In the genomic region with DNA sequence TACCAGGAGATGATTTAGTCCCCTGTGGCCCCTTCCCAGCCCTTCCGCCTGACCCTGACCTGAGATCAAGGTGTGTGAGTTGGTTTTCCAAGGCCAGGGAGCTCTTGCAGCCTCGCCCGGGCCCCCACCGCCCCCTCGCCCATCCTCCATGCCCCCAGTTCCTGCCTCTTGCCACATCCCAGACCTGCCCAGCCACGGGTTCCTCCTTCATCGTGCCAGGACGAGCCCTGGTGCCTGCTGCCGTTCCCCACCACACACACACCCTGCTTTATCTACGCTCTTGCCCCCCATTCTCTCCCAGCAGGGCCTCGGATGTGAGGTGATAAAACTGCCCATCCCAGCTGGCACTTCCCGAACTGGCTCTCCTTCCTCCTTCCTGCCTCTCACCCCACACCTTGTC, we compare ENCODE assay signal across 1 cellular context.
TF ChIP-seq lines count a peak whose summit lies in the region.

No MANE protein-coding gene starts in this region.

TF ChIP-seq in IMR-90, 13 proteins besides CTCF, POLR2A, EP300 and RAD21:
- TF ChIP-seq CEBPB (IDR thresholded peaks at IDR 0.05; ENCODE audit: low read depth, low read length) = no peak
- 0 out of 2 replicates have a peak, but pooled peaks have one; percentile 10 for TF ChIP-seq MAZ (IDR thresholded peaks at IDR 0.05; ENCODE audit: borderline replicate concordance, low read depth, low read length)
